In genomic region chr2:43032248-43032893, GRCh38 we compare ENCODE assay signal across 13 cellular contexts.
A peak's percentile ranks its signal among the peaks of the same experiment; 100 is the strongest.
DNase-seq lines count a peak whose midpoint lies in the region; ATAC-seq and TF ChIP-seq lines count a peak whose summit lies in the region.
"Had no signal": no experiment of that assay in that cellular context is flagged by ENCODE, and none has a peak within 500 bp of the region (broad histone marks: within the 10 kb centered on the region; RNA-seq: fewer than 3 reads in every experiment).

No MANE protein-coding gene starts in this region.

- H3K9me3 ChIP-seq in Panc1 (ENCODE audit: control insufficient read depth, insufficient read depth, low read depth, low read length), result no peaks in the 10 kb centered on the region
- no peaks in the 10 kb centered on the region for H3K9me3 ChIP-seq in subcutaneous abdominal adipose tissue (ENCODE audit: control insufficient read depth in 5 of 5, low read length in 5 of 5)
- H3K9me3 ChIP-seq: SJSA1 had no signal

- no peaks in the 10 kb centered on the region for H3K4me1 ChIP-seq in Panc1 (ENCODE audit: control insufficient read depth, insufficient read depth, low read length)
- H3K4me1 ChIP-seq in subcutaneous abdominal adipose tissue (ENCODE audit: control insufficient read depth in 5 of 5, insufficient read depth in 5 of 5, low read length in 5 of 5), result peaks cover 3 to 23% (median 18%) of the 10 kb centered on the region in 5 donors

- DNase-seq in Panc1 (ENCODE audit: low read depth, low spot score), result no peak
- DNase-seq in epithelial cell of prostate (ENCODE audit: low read depth, low spot score), result no peak
- DNase-seq in medulla oblongata (ENCODE audit: extremely low spot score), result peak; percentile 45
- DNase-seq in NCI-H2196 treated with DMSO at 0.1 percent for 48 hours (lab: John Stamatoyannopoulos, UW; ENCODE audit: unreplicated experiment), result no peak
- DNase-seq in HuH-7.5 (ENCODE audit: low spot score), result no peak
- no peak for DNase-seq in NOMO-1 treated with dmso at 0.1 percent for 144 hours (lab: John Stamatoyannopoulos, UW; ENCODE audit: unreplicated experiment)
- DNase-seq in NCI-H510A treated with DMSO at 0.1 percent for 48 hours (lab: John Stamatoyannopoulos, UW), result no peak
- DNase-seq: activated CD4-positive, alpha-beta T cell treated with anti-CD3 and anti-CD28 coated beads, Interleukin-2, amount 50 U/mL, for 4 hours; head of caudate nucleus; NCI-H187 treated with DMSO at 0.1 percent for 48 hours; stimulated activated CD8-positive, alpha-beta memory T cell treated with anti-CD3 and anti-CD28 coated beads, Interleukin-4, amount 100 ng/mL, for 48 hours had no signal

- BruUV-seq in Panc1 (replicated peaks; lab: Mats Ljungman, UMichigan), result no TSS peak

- H3K9ac ChIP-seq in subcutaneous abdominal adipose tissue (ENCODE audit: low read length in 5 of 5), result peak overlapping the region in 1 of 5 donors; percentile 20

- H3K27ac ChIP-seq in Panc1 (ENCODE audit: low read length) (no peak overlapping the region), epithelial cell of prostate (peak overlapping the region; percentile 61), subcutaneous abdominal adipose tissue (ENCODE audit: low read depth, low read length) (no peak overlapping the region)
- H3K27ac ChIP-seq: SJSA1 had no signal

- H3K36me3 ChIP-seq in Panc1 (ENCODE audit: control insufficient read depth, insufficient read depth, low read length) (no peaks in the 10 kb centered on the region), subcutaneous abdominal adipose tissue (ENCODE audit: control insufficient read depth in 5 of 5, insufficient read depth in 5 of 5, low read length in 5 of 5) (no peaks in the 10 kb centered on the region)
- H3K36me3 ChIP-seq: SJSA1 had no signal

- POLR2A ChIA-PET in Panc1 (lab: Charles Lee), result no interaction called here

- H3K27me3 ChIP-seq in Panc1 (ENCODE audit: control insufficient read depth, insufficient read depth, low read length) (no peaks in the 10 kb centered on the region), subcutaneous abdominal adipose tissue (ENCODE audit: control insufficient read depth in 5 of 5, insufficient read depth in 4 of 5, low read length in 5 of 5) (no peaks in the 10 kb centered on the region)
- H3K27me3 ChIP-seq: SJSA1 had no signal

- in situ Hi-C loops in Panc1 (cut with HindIII; ENCODE audit: low pct_unique_long_range_greater_than_20kb, low sequenced_read_pairs), result no loop called here

- H3K4me3 ChIP-seq in Panc1 (ENCODE audit: low read depth in 2 of 2, low read length in 2 of 2) (no peak overlapping the region), subcutaneous abdominal adipose tissue (ENCODE audit: low read depth in 1 of 5, low read length in 5 of 5) (peak overlapping the region in 3 of 5 donors; percentile 3 to 23 (median 18))
- H3K4me3 ChIP-seq: SJSA1 had no signal

- intact Hi-C loops in Panc1 (cut with micrococcal nuclease; ENCODE audit: unreplicated experiment), result no loop called here

- CTCF ChIA-PET in Panc1 (lab: Charles Lee), result no interaction called here

- TF ChIP-seq CTCF in Panc1 (IDR thresholded peaks at IDR 0.05), result no peak

- ATAC-seq in Panc1, result 0 out of 2 replicates have a peak, but pooled peaks have one; percentile 14

Comparison
In these comparisons a context has a peak if more than half of its experiments do, and no peak if none do; other contexts are left out.
1. H3K4me3 ChIP-seq: peak in subcutaneous abdominal adipose tissue (3 of 5); none in Panc1 (0 of 2).